21 cellular contexts compared by ENCODE assay signal in genomic region chr10:34622914-34623313, GRCh38.
DNase-seq lines count a peak whose midpoint lies in the region; ATAC-seq and TF ChIP-seq lines count a peak whose summit lies in the region.
"Had no signal": no experiment of that assay in that cellular context is flagged by ENCODE, and none has a peak within 500 bp of the region (broad histone marks: within the 10 kb centered on the region; RNA-seq: fewer than 3 reads in every experiment).

No MANE protein-coding gene starts in this region.

- no peak for TF ChIP-seq CTCF in WTC11 (IDR thresholded peaks at IDR 0.05)
- TF ChIP-seq CTCF in mesothelial cell of epicardium (IDR thresholded peaks at IDR 0.05; ENCODE audit: unreplicated experiment), result no peak

- H3K4me1 Mint-ChIP-seq in WTC11 (peaks cover 49% of the 10 kb centered on the region), mesothelial cell of epicardium (peaks cover 17% of the 10 kb centered on the region)
- H3K4me1 Mint-ChIP-seq in activated T-cell treated with anti-CD3 and anti-CD28 coated beads, Interleukin-2, amount 50 U/mL, for 4 hours (ENCODE audit: low read depth), result no peaks in the 10 kb centered on the region
- H3K4me1 Mint-ChIP-seq: B cell had no signal

- no peaks in the 10 kb centered on the region for H3K36me3 Mint-ChIP-seq in WTC11
- no peaks in the 10 kb centered on the region for H3K36me3 Mint-ChIP-seq in mesothelial cell of epicardium
- no peaks in the 10 kb centered on the region for H3K36me3 Mint-ChIP-seq in activated T-cell treated with anti-CD3 and anti-CD28 coated beads, Interleukin-2, amount 50 U/mL, for 4 hours (ENCODE audit: insufficient read depth)
- H3K36me3 Mint-ChIP-seq: IgD-negative memory B cell had no signal

- intact Hi-C loops in cardiac septum (cut with DNase I), result no loop called here

- POLR2A ChIA-PET in WTC11 (lab: Charles Lee), result no interaction called here

- in situ Hi-C loops in G401 (cut with HindIII; ENCODE audit: low sequenced_read_pairs), result no loop called here

- peak overlapping the region; percentile 37; the same call in 1 of the 2 replicates for H3K27ac Mint-ChIP-seq in WTC11
- peak overlapping the region; percentile 60 for H3K27ac Mint-ChIP-seq in mesothelial cell of epicardium
- H3K27ac Mint-ChIP-seq: B cell, IgD-negative memory B cell had no signal

- ATAC-seq in WTC11, result no peak
- no peak for ATAC-seq in activated T-cell treated with anti-CD3 and anti-CD28 coated beads, Interleukin-2, amount 50 U/mL, for 4 hours
- ATAC-seq: SK-N-SH treated with all-trans-retinoic acid at 6 μM for 48 hours had no signal

- CTCF ChIA-PET in WTC11 (lab: Charles Lee), result no interaction called here

- H3K4me3 Mint-ChIP-seq in WTC11 (no peak overlapping the region), mesothelial cell of epicardium (no peak overlapping the region)
- H3K4me3 Mint-ChIP-seq in activated T-cell treated with anti-CD3 and anti-CD28 coated beads, Interleukin-2, amount 50 U/mL, for 4 hours, result no peak overlapping the region
- H3K4me3 Mint-ChIP-seq: B cell, IgD-negative memory B cell had no signal

- H3K9me3 Mint-ChIP-seq in WTC11 (no peaks in the 10 kb centered on the region), mesothelial cell of epicardium (no peaks in the 10 kb centered on the region)
- no peaks in the 10 kb centered on the region for H3K9me3 Mint-ChIP-seq in activated T-cell treated with anti-CD3 and anti-CD28 coated beads, Interleukin-2, amount 50 U/mL, for 4 hours
- H3K9me3 Mint-ChIP-seq: IgD-negative memory B cell had no signal

- DNase-seq in NCI-H2171 treated with DMSO at 0.1 percent for 48 hours (lab: John Stamatoyannopoulos, UW) (peak; percentile 15), NCI-H2171 (lab: John Stamatoyannopoulos, UW) (no peak), WTC11 (ENCODE audit: low spot score) (no peak), mesothelial cell of epicardium (ENCODE audit: low spot score in 2 of 2, unreplicated experiment in 2 of 2) (no peak), cardiac septum (ENCODE audit: low spot score) (no peak), G401 (ENCODE audit: low spot score) (no peak), NCI-H226 (no peak)
- DNase-seq in activated T-cell treated with anti-CD3 and anti-CD28 coated beads, Interleukin-2, amount 50 U/mL, for 4 hours, result no peak
- DNase-seq: 8988T; DND-41; HCEC 1CT; Kasumi-1; MG63; NCI-H1092; NCI-H2081; NCI-H526 treated with DMSO at 0.1 percent for 48 hours; NK-92 treated with Interleukin-12 subunit alpha and Interleukin-12 subunit beta, amount 100 ng/mL, for 24 hours; SHP77 treated with DMSO at 0.1 percent for 48 hours had no signal

- H3K27me3 Mint-ChIP-seq in WTC11 (ENCODE audit: low read depth) (no peaks in the 10 kb centered on the region), mesothelial cell of epicardium (ENCODE audit: low read depth) (no peaks in the 10 kb centered on the region)
- peaks cover 3% of the 10 kb centered on the region for H3K27me3 Mint-ChIP-seq in activated T-cell treated with anti-CD3 and anti-CD28 coated beads, Interleukin-2, amount 50 U/mL, for 4 hours (ENCODE audit: low read depth)
- H3K27me3 Mint-ChIP-seq: B cell, IgD-negative memory B cell had no signal

TF ChIP-seq in WTC11, 78 proteins besides CTCF, POLR2A, EP300 and RAD21:
- TF ChIP-seq, protein P1, sequence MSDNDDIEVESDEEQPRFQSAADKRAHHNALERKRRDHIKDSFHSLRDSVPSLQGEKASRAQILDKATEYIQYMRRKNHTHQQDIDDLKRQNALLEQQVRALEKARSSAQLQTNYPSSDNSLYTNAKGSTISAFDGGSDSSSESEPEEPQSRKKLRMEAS (CRISPR knock-in tag; IDR thresholded peaks at IDR 0.05), result no peak
- TF ChIP-seq, protein P2, sequence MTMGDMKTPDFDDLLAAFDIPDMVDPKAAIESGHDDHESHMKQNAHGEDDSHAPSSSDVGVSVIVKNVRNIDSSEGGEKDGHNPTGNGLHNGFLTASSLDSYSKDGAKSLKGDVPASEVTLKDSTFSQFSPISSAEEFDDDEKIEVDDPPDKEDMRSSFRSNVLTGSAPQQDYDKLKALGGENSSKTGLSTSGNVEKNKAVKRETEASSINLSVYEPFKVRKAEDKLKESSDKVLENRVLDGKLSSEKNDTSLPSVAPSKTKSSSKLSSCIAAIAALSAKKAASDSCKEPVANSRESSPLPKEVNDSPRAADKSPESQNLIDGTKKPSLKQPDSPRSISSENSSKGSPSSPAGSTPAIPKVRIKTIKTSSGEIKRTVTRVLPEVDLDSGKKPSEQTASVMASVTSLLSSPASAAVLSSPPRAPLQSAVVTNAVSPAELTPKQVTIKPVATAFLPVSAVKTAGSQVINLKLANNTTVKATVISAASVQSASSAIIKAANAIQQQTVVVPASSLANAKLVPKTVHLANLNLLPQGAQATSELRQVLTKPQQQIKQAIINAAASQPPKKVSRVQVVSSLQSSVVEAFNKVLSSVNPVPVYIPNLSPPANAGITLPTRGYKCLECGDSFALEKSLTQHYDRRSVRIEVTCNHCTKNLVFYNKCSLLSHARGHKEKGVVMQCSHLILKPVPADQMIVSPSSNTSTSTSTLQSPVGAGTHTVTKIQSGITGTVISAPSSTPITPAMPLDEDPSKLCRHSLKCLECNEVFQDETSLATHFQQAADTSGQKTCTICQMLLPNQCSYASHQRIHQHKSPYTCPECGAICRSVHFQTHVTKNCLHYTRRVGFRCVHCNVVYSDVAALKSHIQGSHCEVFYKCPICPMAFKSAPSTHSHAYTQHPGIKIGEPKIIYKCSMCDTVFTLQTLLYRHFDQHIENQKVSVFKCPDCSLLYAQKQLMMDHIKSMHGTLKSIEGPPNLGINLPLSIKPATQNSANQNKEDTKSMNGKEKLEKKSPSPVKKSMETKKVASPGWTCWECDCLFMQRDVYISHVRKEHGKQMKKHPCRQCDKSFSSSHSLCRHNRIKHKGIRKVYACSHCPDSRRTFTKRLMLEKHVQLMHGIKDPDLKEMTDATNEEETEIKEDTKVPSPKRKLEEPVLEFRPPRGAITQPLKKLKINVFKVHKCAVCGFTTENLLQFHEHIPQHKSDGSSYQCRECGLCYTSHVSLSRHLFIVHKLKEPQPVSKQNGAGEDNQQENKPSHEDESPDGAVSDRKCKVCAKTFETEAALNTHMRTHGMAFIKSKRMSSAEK (CRISPR knock-in tag; IDR thresholded peaks at IDR 0.05; ENCODE audit: borderline replicate concordance), result no peak
- TF ChIP-seq IRF1 (CRISPR knock-in tag; IDR thresholded peaks at IDR 0.05) (no peak), JUN (CRISPR knock-in tag; IDR thresholded peaks at IDR 0.05) (no peak), EMX1 (CRISPR knock-in tag; IDR thresholded peaks at IDR 0.05) (no peak), MXD4 (CRISPR knock-in tag; IDR thresholded peaks at IDR 0.05; ENCODE audit: borderline replicate concordance) (no peak), FOXP4 (CRISPR knock-in tag; IDR thresholded peaks at IDR 0.05) (no peak), SMAD3 (CRISPR knock-in tag; IDR thresholded peaks at IDR 0.05; ENCODE audit: borderline replicate concordance) (no peak), CREB1 (CRISPR knock-in tag; IDR thresholded peaks at IDR 0.05) (no peak), PREB (CRISPR knock-in tag; IDR thresholded peaks at IDR 0.05; ENCODE audit: borderline replicate concordance) (no peak), NFYB (CRISPR knock-in tag; conservative IDR thresholded peaks at IDR 0.05; ENCODE audit: low read depth) (no peak), FOXP1 (CRISPR knock-in tag; IDR thresholded peaks at IDR 0.05; ENCODE audit: borderline replicate concordance) (no peak), GABPB1 (CRISPR knock-in tag; IDR thresholded peaks at IDR 0.05) (no peak)
TF ChIP-seq in WTC11: peak in this region for 0.
